Comparison of ENCODE assay signal across 11 cellular contexts in genomic region chr5:100505984-100506670, GRCh38. TPM values are rescaled to one million over a fixed set of nuclear protein-coding genes. Genes with fewer than 3 reads are reported as not detected.
DNase-seq lines count a peak whose midpoint lies in the region; ATAC-seq, FAIRE-seq and TF ChIP-seq lines count a peak whose summit lies in the region.
"Had no signal": no experiment of that assay in that cellular context is flagged by ENCODE, and none has a peak within 500 bp of the region (broad histone marks: within the 10 kb centered on the region; RNA-seq: fewer than 3 reads in every experiment).

No MANE protein-coding gene starts in this region.

- H3K9me3 ChIP-seq in small intestine (ENCODE audit: control insufficient read depth, low read depth), result no peaks in the 10 kb centered on the region

- H3K4me3 ChIP-seq in fibroblast of mammary gland (ENCODE audit: control insufficient read depth, low read depth, low read length), result no peak overlapping the region
- no peak overlapping the region for H3K4me3 ChIP-seq in small intestine (ENCODE audit: low read depth in 1 of 2, low read length in 2 of 2)
- H3K4me3 ChIP-seq: neural progenitor cell had no signal

- H3K4me1 ChIP-seq in small intestine (ENCODE audit: control insufficient read depth in 2 of 2, insufficient read depth in 1 of 2, low read depth in 1 of 2, low read length in 1 of 2), result no peaks in the 10 kb centered on the region
- H3K4me1 ChIP-seq: neural progenitor cell had no signal

- no peak overlapping the region for H3K27ac ChIP-seq in small intestine (ENCODE audit: low read depth in 1 of 2, low read length in 1 of 2)
- H3K27ac ChIP-seq: neural progenitor cell had no signal

- peak; percentile 95 for FAIRE-seq in H54 (lab: Jason Lieb, UNC)
- no peak for FAIRE-seq in small intestine (lab: Jason Lieb, UNC)

- H3K36me3 ChIP-seq in small intestine (ENCODE audit: control insufficient read depth in 2 of 2, insufficient read depth in 2 of 2, low read length in 2 of 2), result no peaks in the 10 kb centered on the region
- H3K36me3 ChIP-seq: neural progenitor cell had no signal

- 23 to 43% (median 36%) methylated on average over 1 of the region's 1 CpG for WGBS in small intestine, 3 donors

- no peaks in the 10 kb centered on the region for H3K27me3 ChIP-seq in small intestine (ENCODE audit: control insufficient read depth in 2 of 2, insufficient read depth in 2 of 2, low read length in 2 of 2)
- H3K27me3 ChIP-seq: neural progenitor cell had no signal

- TF ChIP-seq POLR2A in H54 (IDR thresholded peaks at IDR 0.05; ENCODE audit: low read depth, low read length), result no peak

- peak; percentile 3 for DNase-seq in H54 (ENCODE audit: insufficient read length, low spot score)
- peak; percentile 80 for DNase-seq in RKO (ENCODE audit: low spot score)
- DNase-seq in fibroblast of mammary gland (ENCODE audit: low read depth), result peak; percentile 96
- peak; percentile 3 for DNase-seq in small intestine
- DNase-seq in ecto neural progenitor cell (ENCODE audit: low spot score), result no peak
- DNase-seq in NAMALWA (ENCODE audit: low spot score), result no peak
- DNase-seq in globus pallidus (ENCODE audit: low spot score), result no peak
- DNase-seq: activated CD4-positive, alpha-beta T cell treated with anti-CD3 and anti-CD28 coated beads, Interleukin-2, amount 10 ng/mL, durations not matched to agents 7 days and 5 days; NCI-H1092 treated with DMSO at 0.1 percent for 48 hours had no signal

- peak; percentile 25 for TF ChIP-seq CTCF in fibroblast of mammary gland (conservative IDR thresholded peaks at IDR 0.05; ENCODE audit: control insufficient read depth, insufficient read depth, low read depth, low read length)

- no peak for ATAC-seq in HG02763 (IDR thresholded peaks at IDR 0.05; ENCODE audit: unreplicated experiment)

RNA-seq across cellular contexts. Expression of gene FAM174A, which starts 29.0 kb away (rescaled TPM):
- 10 to 100 TPM in 2 of 3 donors, 1 to 10 TPM in 1; 8.9 to 21.6 (median 10.8) TPM for polyA plus RNA-seq in small intestine

Comparison
In these comparisons a context has a peak if more than half of its experiments do, and no peak if none do; other contexts are left out.
1. DNase-seq: peak in H54 (single experiment), RKO (single experiment), fibroblast of mammary gland (single experiment) and small intestine (single experiment); none in ecto neural progenitor cell (single experiment), NAMALWA (single experiment) and globus pallidus (single experiment).